ENCODE assay signal across 1 cellular context in genomic region chr5:180097163-180097894, GRCh38.
TF ChIP-seq lines count a peak whose summit lies in the region.

No MANE protein-coding gene starts in this region.

TF ChIP-seq in HepG2, 621 proteins besides CTCF, POLR2A, EP300 and RAD21:
- TF ChIP-seq NFAT5 (CRISPR knock-in tag; IDR thresholded peaks at IDR 0.05) (no peak), CREB3 (CRISPR knock-in tag; IDR thresholded peaks at IDR 0.05) (no peak), NFE2L2 (IDR thresholded peaks at IDR 0.05; ENCODE audit: low read length) (no peak), NFE2L1 (CRISPR knock-in tag; IDR thresholded peaks at IDR 0.05; ENCODE audit: borderline replicate concordance) (no peak), ZC3H13 (CRISPR knock-in tag; IDR thresholded peaks at IDR 0.05) (no peak), BORCS8-MEF2B (CRISPR knock-in tag; IDR thresholded peaks at IDR 0.05) (no peak), SKIL (CRISPR knock-in tag; IDR thresholded peaks at IDR 0.05; ENCODE audit: borderline replicate concordance) (no peak), ZNF777 (CRISPR knock-in tag; IDR thresholded peaks at IDR 0.05) (no peak), ZNF605 (CRISPR knock-in tag; IDR thresholded peaks at IDR 0.05) (no peak), FOXA1 (IDR thresholded peaks at IDR 0.05) (no peak), FOXA1 (CRISPR knock-in tag; IDR thresholded peaks at IDR 0.05) (no peak), RBAK (CRISPR knock-in tag; IDR thresholded peaks at IDR 0.05) (no peak)
